ENCODE assay signal across 8 cellular contexts in the genomic region with DNA sequence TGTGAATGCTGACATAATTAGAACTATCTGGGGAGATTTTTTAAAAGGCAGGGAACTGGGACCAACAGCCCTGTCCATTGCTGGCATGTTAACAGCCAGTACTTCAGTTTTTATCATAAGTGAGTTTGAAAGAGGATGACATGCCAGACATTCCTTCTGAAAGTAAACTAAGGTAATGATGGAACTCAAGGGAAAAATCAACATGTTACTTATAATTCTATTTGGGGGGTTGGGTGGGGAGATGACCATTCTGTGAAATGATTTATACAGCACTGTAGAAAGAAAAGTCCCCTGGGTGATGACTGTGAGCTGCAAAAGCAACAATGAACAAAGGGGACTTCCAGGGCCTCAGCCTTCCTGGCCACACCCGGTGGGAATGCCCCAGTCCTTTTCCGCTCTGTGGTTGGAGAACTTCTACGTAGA. TPM values are rescaled to one million over a fixed set of nuclear protein-coding genes. Genes with fewer than 3 reads are reported as not detected.
DNase-seq lines count a peak whose midpoint lies in the region; ATAC-seq and TF ChIP-seq lines count a peak whose summit lies in the region.

No MANE protein-coding gene starts in this region.

- H3K4me1 ChIP-seq in vagina = peaks cover 15% of the 10 kb centered on the region

- H3K27ac ChIP-seq in vagina (peak overlapping the region; percentile 56), substantia nigra (ENCODE audit: low read depth, low read length, poor library complexity, severe bottlenecking) (no peak overlapping the region)

- no peak for TF ChIP-seq CTCF in vagina (IDR thresholded peaks at IDR 0.05)

- no peaks in the 10 kb centered on the region for H3K9me3 ChIP-seq in vagina

- H3K36me3 ChIP-seq in vagina = no peaks in the 10 kb centered on the region

- ATAC-seq in GM18870 (IDR thresholded peaks at IDR 0.05; ENCODE audit: unreplicated experiment) (peak; percentile 83), HG03064 (IDR thresholded peaks at IDR 0.05; ENCODE audit: low read depth, unreplicated experiment) (peak; percentile 78)

- H3K4me3 ChIP-seq in vagina = no peak overlapping the region

- peak; percentile 57 for DNase-seq in amniotic stem cell (lab: John Stamatoyannopoulos, UW)
- DNase-seq in kidney tubule cell (ENCODE audit: low spot score) = peak; percentile 98
- no peak for DNase-seq in vagina (ENCODE audit: extremely low spot score in 2 of 2)
- no peak for DNase-seq in GF-D8 (lab: John Stamatoyannopoulos, UW)
- DNase-seq in SK-N-DZ (ENCODE audit: low spot score) = no peak
- no peak for DNase-seq in substantia nigra (lab: John Stamatoyannopoulos, UW)

- H3K27me3 ChIP-seq in vagina = no peaks in the 10 kb centered on the region

- no peak for TF ChIP-seq POLR2A in vagina (IDR thresholded peaks at IDR 0.05)

- intact Hi-C loops in vagina (cut with DNase I) = no loop called here

RNA-seq across cellular contexts. Expression of a gene that starts 5.4 kb away (rescaled TPM):
- 13.3 TPM for total RNA-seq in vagina
- polyA plus RNA-seq in SK-N-DZ (2014; cell fraction: cytosol; rRNA removed) = 0.03 TPM in 1 of 2 replicates, not detected in the other
- polyA plus RNA-seq in SK-N-DZ (2014; cell fraction: nucleus; rRNA removed) = not detected in 2 replicates

Comparison
In these comparisons a context has a peak if more than half of its experiments do, and no peak if none do; other contexts are left out.
1. DNase-seq: peak in amniotic stem cell (single experiment) and kidney tubule cell (single experiment); none in vagina (0 of 2), GF-D8 (single experiment), SK-N-DZ (single experiment) and substantia nigra (0 of 49).